Comparison of ENCODE assay signal across 16 cellular contexts in the genomic region with DNA sequence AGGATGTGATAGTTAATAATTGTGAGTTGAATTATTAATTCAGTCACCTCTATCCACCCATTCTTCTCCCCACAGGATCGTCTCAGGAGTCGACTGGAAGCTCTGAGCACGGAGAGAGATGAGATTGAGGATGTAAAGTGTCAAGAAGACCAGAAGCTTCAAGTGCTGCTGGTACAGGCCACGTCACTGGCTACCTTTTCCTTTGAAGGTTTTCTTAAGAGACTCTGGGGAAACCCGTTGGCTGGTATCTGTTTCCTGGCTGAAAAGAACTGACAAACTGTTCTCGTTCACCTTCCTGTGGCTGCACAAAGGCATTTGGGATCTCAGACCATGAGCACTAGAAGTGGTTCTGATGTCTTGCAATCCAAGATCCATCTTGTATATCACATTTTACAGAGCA. TPM values are rescaled to one million over a fixed set of nuclear protein-coding genes. Genes with fewer than 3 reads are reported as not detected.
"Had no signal": no experiment of that assay in that cellular context is flagged by ENCODE, and none has a peak within 500 bp of the region (broad histone marks: within the 10 kb centered on the region; RNA-seq: fewer than 3 reads in every experiment).

No MANE protein-coding gene starts in this region.

- H3K27ac Mint-ChIP-seq: naive B cell had no signal

- FAIRE-seq: endometrium, keratinocyte, pancreas had no signal

- ATAC-seq: activated CD4-positive, CD25-positive, alpha-beta regulatory T cell treated with anti-CD3 and anti-CD28 coated beads, Interleukin-2, amount 50 U/mL, for 24 hours; left lung; pancreas; sciatic nerve had no signal

- DNase-seq: activated effector memory CD4-positive, alpha-beta T cell treated with anti-CD3 and anti-CD28 coated beads, Interleukin-2, amount 50 U/mL, for 16 hours; activated T-cell treated with anti-CD3 and anti-CD28 coated beads for 4 hours; left lung; mammary epithelial cell; naive B cell; pancreas; SW 1271; T-helper 9 cell had no signal

- H3K4me3 ChIP-seq: cardiac muscle cell, left lung, pancreas had no signal

- H3K4me1 ChIP-seq: pancreas had no signal

- H3K9me3 ChIP-seq: left lung, pancreas had no signal

- H3K36me3 ChIP-seq: cardiac muscle cell, left lung, pancreas had no signal

- H3K27ac ChIP-seq: cardiac muscle cell, left lung, pancreas had no signal

- H3K4me3 Mint-ChIP-seq: naive B cell had no signal

- H3K36me3 Mint-ChIP-seq: naive B cell had no signal

RNA-seq across cellular contexts. Expression of a gene that starts 3.8 kb away (rescaled TPM):
- total RNA-seq: cardiac muscle cell, left lung, mammary epithelial cell, mononuclear cell, sciatic nerve, SK-MEL-5, urinary bladder had no signal

RNA-seq across cellular contexts. Expression of a gene that starts 6.1 kb away (rescaled TPM):
- total RNA-seq: cardiac muscle cell, left lung, mammary epithelial cell, SK-MEL-5 had no signal

RNA-seq across cellular contexts. Expression of a gene that starts 31.2 kb away (rescaled TPM):
- total RNA-seq: cardiac muscle cell, left lung, mammary epithelial cell, pancreas, sciatic nerve, SK-MEL-5, urinary bladder had no signal

RNA-seq across cellular contexts. Expression of a gene that starts 54.2 kb away (rescaled TPM):
- total RNA-seq: cardiac muscle cell, mammary epithelial cell, sciatic nerve, SK-MEL-5 had no signal
